8 cellular contexts compared by ENCODE assay signal in genomic region chr9:2622361-2623045, GRCh38.
DNase-seq lines count a peak whose midpoint lies in the region; ATAC-seq and TF ChIP-seq lines count a peak whose summit lies in the region.

No MANE protein-coding gene starts in this region.

- H2AFZ ChIP-seq in ACC112 (ENCODE audit: low read length, unreplicated experiment), result peak overlapping the region; percentile 76

- TF ChIP-seq CTCF in GM13976 (IDR thresholded peaks at IDR 0.05; ENCODE audit: borderline replicate concordance, control extremely low read depth, extremely low read depth, insufficient read depth, missing control alignments), result peak; percentile 26
- peak; percentile 16 for TF ChIP-seq CTCF in RWPE2 (IDR thresholded peaks at IDR 0.05; ENCODE audit: poor library complexity, severe bottlenecking)

- peak; percentile 34 for ATAC-seq in HG03025 (IDR thresholded peaks at IDR 0.05; ENCODE audit: low FRiP score, unreplicated experiment)
- ATAC-seq in RWPE2 (ENCODE audit: low read depth), result peak; percentile 35

- H3K27ac ChIP-seq in ACC112 (ENCODE audit: low read depth, low read length) (no peak overlapping the region), RWPE2 (ENCODE audit: poor library complexity, severe bottlenecking) (no peak overlapping the region), caudate nucleus (ENCODE audit: low read depth, low read length) (peak overlapping the region; percentile 61)

- DNase-seq in GM13976 (ENCODE audit: low spot score) (peak; percentile 55), RWPE2 (ENCODE audit: low spot score) (no peak), caudate nucleus (lab: John Stamatoyannopoulos, UW) (peak in 44 of 61 donors; percentile 14 to 84 (median 52)), left kidney (ENCODE audit: low read depth, low spot score) (peak; percentile 82), NOMO-1 treated with dmso at 0.1 percent for 144 hours (lab: John Stamatoyannopoulos, UW; ENCODE audit: unreplicated experiment) (no peak)
- DNase-seq in stimulated activated CD4-positive, alpha-beta T cell treated with anti-CD3 and anti-CD28 coated beads, Interleukin-4, amount 100 ng/mL, for 24 hours, result peak; percentile 8

- H3K4me3 ChIP-seq in ACC112 (ENCODE audit: low read depth, low read length) (peak overlapping the region; percentile 84), RWPE2 (ENCODE audit: severe bottlenecking) (peak overlapping the region; percentile 67)

- H3K27me3 ChIP-seq in ACC112 (ENCODE audit: insufficient read depth, low read length) (peaks cover 20% of the 10 kb centered on the region), RWPE2 (ENCODE audit: insufficient read depth, poor library complexity, severe bottlenecking) (no peaks in the 10 kb centered on the region)

- no peaks in the 10 kb centered on the region for H3K36me3 ChIP-seq in ACC112 (ENCODE audit: insufficient read depth, low read length)
- no peaks in the 10 kb centered on the region for H3K36me3 ChIP-seq in RWPE2 (ENCODE audit: low read depth)

- no peaks in the 10 kb centered on the region for H3K9me3 ChIP-seq in RWPE2 (ENCODE audit: severe bottlenecking)

- no peaks in the 10 kb centered on the region for H3K4me1 ChIP-seq in ACC112 (ENCODE audit: control insufficient read depth, insufficient read depth, low read length, unreplicated experiment)
- H3K4me1 ChIP-seq in RWPE2 (ENCODE audit: insufficient read depth, poor library complexity, severe bottlenecking), result peaks cover 5% of the 10 kb centered on the region

- no peaks in the 10 kb centered on the region for H3K79me2 ChIP-seq in ACC112 (ENCODE audit: control insufficient read depth, insufficient read depth, low read length, unreplicated experiment)

- in situ Hi-C loops in GM13976 (cut with MboI; ENCODE audit: low sequenced_read_pairs, unreplicated experiment), result no loop called here

Comparison
In these comparisons a context has a peak if more than half of its experiments do, and no peak if none do; other contexts are left out.
1. DNase-seq: peak in GM13976 (single experiment), caudate nucleus (44 of 61), left kidney (single experiment) and stimulated activated CD4-positive, alpha-beta T cell treated with anti-CD3 and anti-CD28 coated beads, Interleukin-4, amount 100 ng/mL, for 24 hours (single experiment); none in RWPE2 (single experiment) and NOMO-1 treated with dmso at 0.1 percent for 144 hours (single experiment).